ENCODE assay signal across 10 cellular contexts in the genomic region with DNA sequence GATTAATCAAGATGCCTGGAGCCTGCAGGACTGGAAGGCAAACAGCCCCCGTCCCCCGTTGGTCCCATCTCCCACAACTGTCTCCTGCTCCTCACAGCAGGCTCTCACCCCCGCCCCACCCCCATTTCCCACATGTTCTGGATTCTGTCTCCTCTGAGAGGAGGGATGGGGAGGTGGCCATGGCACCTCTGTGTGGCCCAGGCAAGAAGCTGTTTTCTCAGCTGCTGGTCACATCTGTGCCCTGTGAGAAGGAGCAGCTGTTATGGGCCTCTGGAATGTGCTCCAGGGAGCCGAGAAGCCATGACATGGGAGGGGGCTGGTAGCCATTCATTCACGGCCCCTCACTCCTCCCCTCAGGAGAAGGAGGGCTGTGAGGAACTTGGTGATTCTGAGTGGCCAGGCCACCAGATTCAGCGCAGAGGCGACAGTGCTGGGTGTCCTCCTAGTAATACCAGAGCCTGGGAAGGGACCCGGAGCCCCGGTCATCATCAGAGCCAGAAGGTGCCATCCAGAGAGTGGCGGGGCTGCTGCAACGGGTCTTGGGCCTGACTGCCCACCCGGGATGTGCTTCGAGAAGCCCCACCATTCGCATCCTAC. TPM values are rescaled to one million over a fixed set of nuclear protein-coding genes. Genes with fewer than 3 reads are reported as not detected.
DNase-seq lines count a peak whose midpoint lies in the region; ATAC-seq, FAIRE-seq and TF ChIP-seq lines count a peak whose summit lies in the region.
"Had no signal": no experiment of that assay in that cellular context is flagged by ENCODE, and none has a peak within 500 bp of the region (broad histone marks: within the 10 kb centered on the region; RNA-seq: fewer than 3 reads in every experiment).

No MANE protein-coding gene starts in this region.

- intact Hi-C loops in HepG2 (cut with micrococcal nuclease; ENCODE audit: unreplicated experiment) = loop anchor here (2.0 kb wide), 1 partner anchor 49 kb away; no protein-coding TSS in a partner anchor
- intact Hi-C loops in activated T-helper 2 cell treated with anti-CD3 and anti-CD28 coated beads, Interferon-gamma antibody, Interleukin-2, Interleukin-4, amounts not matched to agents 10 μg/mL and 5 μg/mL and 100 μg/mL, durations not matched to agents 14 hours and 24 hours and 36 hours (cut with micrococcal nuclease) = no loop called here

- no peaks in the 10 kb centered on the region for H4K20me1 ChIP-seq in HepG2 (ENCODE audit: insufficient read depth, low read length)

- 40% methylated on average over 6 of the region's 14 CpGs for WGBS in HepG2 (ENCODE audit: low lambda C conversion rate)
- WGBS in suprapubic skin = 48% methylated on average over 5 of the region's 14 CpGs

- BruUV-seq in HepG2 (replicated peaks; lab: Mats Ljungman, UMichigan) = no TSS peak

- peak; percentile 15 for ATAC-seq in HepG2
- no peak for ATAC-seq in GM18519 (IDR thresholded peaks at IDR 0.05; ENCODE audit: low FRiP score, unreplicated experiment)

- peaks cover 79% of the 10 kb centered on the region for H3K27me3 Mint-ChIP-seq in activated T-helper 2 cell treated with anti-CD3 and anti-CD28 coated beads, Interferon-gamma antibody, Interleukin-2, Interleukin-4, amounts not matched to agents 10 μg/mL and 5 μg/mL and 100 μg/mL, durations not matched to agents 14 hours and 24 hours and 36 hours (ENCODE audit: low read depth)

- no peak for TF ChIP-seq POLR2A in HepG2 (IDR thresholded peaks at IDR 0.05; ENCODE audit: insufficient read depth in 1 of 2, low read depth in 2 of 2, low read length in 2 of 2)
- TF ChIP-seq POLR2A in suprapubic skin (IDR thresholded peaks at IDR 0.05) = no peak

- H3K9me3 Mint-ChIP-seq in activated T-helper 2 cell treated with anti-CD3 and anti-CD28 coated beads, Interferon-gamma antibody, Interleukin-2, Interleukin-4, amounts not matched to agents 10 μg/mL and 5 μg/mL and 100 μg/mL, durations not matched to agents 14 hours and 24 hours and 36 hours = no peaks in the 10 kb centered on the region

- DNase-seq in NCI-H1694 treated with DMSO at 0.1 percent for 48 hours (lab: John Stamatoyannopoulos, UW) (peak; percentile 56), HepG2 (ENCODE audit: low spot score) (no peak), suprapubic skin (ENCODE audit: low spot score in 2 of 2) (no peak), midbrain (lab: John Stamatoyannopoulos, UW) (no peak), SW480 (ENCODE audit: low spot score) (no peak)
- no peak for DNase-seq in activated T-helper 2 cell treated with anti-CD3 and anti-CD28 coated beads, Interferon-gamma antibody, Interleukin-2, Interleukin-4, amounts not matched to agents 10 μg/mL and 5 μg/mL and 100 μg/mL, durations not matched to agents 14 hours and 24 hours and 36 hours (ENCODE audit: low spot score)
- DNase-seq: activated naive CD4-positive, alpha-beta T cell treated with anti-CD3 and anti-CD28 coated beads, Interleukin-2, amount 50 U/mL, for 16 hours; SW 1271 had no signal

- H3K36me3 Mint-ChIP-seq in activated T-helper 2 cell treated with anti-CD3 and anti-CD28 coated beads, Interferon-gamma antibody, Interleukin-2, Interleukin-4, amounts not matched to agents 10 μg/mL and 5 μg/mL and 100 μg/mL, durations not matched to agents 14 hours and 24 hours and 36 hours (ENCODE audit: low read depth) = no peaks in the 10 kb centered on the region

- H3K36me3 ChIP-seq in HepG2 (replicated peaks in 1 of 2; ENCODE audit: control insufficient read depth in 1 of 2, insufficient read depth in 2 of 2, low read length in 2 of 2) = no peaks in the 10 kb centered on the region
- H3K36me3 ChIP-seq in suprapubic skin = no peaks in the 10 kb centered on the region

- H3K9ac ChIP-seq in HepG2 (ENCODE audit: insufficient read depth, low read depth, low read length) = peak overlapping the region; percentile 41; the same call in 1 of the 2 replicates

- no peak for FAIRE-seq in HepG2 (lab: Jason Lieb, UNC)

- peaks cover 2 to 20% of the 10 kb centered on the region in 2 experiments for H3K27me3 ChIP-seq in HepG2 (ENCODE audit: control insufficient read depth in 1 of 2, insufficient read depth in 2 of 2, low read length in 2 of 2)
- peaks cover 31% of the 10 kb centered on the region for H3K27me3 ChIP-seq in suprapubic skin

- peaks cover 49% of the 10 kb centered on the region for H3K4me1 ChIP-seq in HepG2 (ENCODE audit: insufficient read depth, low read length)
- H3K4me1 ChIP-seq in suprapubic skin = peaks cover 21% of the 10 kb centered on the region

- peak overlapping the region; percentile 54 for H3K27ac ChIP-seq in cingulate gyrus (ENCODE audit: low read depth, low read length)
- H3K27ac ChIP-seq in HepG2 (ENCODE audit: extremely low read length, insufficient read depth, low read length) = no peak overlapping the region
- H3K27ac ChIP-seq in suprapubic skin = peak overlapping the region; percentile 64

- H3K4me3 ChIP-seq in HepG2 (replicated peaks in 1 of 3; ENCODE audit: insufficient read depth in 1 of 3, low read depth in 2 of 3, low read length in 3 of 3) (peak overlapping the region; percentile 34 to 63 (median 58); a peak in 5 of 6 replicates), suprapubic skin (peak overlapping the region; percentile 51)

- no peak for TF ChIP-seq RAD21 in HepG2 (CRISPR knock-in tag; IDR thresholded peaks at IDR 0.05)

- no peak overlapping the region for H2AFZ ChIP-seq in HepG2 (ENCODE audit: low read length)

- CTCF ChIA-PET in HepG2 (lab: Yijun Ruan, JAX; ENCODE audit: low intra/inter-chr PET ratio, low total read pairs) = interaction anchor here (5.1 kb wide), 1 partner anchor 18 kb away, joined by 166 read pairs; no protein-coding TSS in a partner anchor

- TF ChIP-seq CTCF in HepG2 (CRISPR knock-in tag; IDR thresholded peaks at IDR 0.05) = no peak
- no peak for TF ChIP-seq CTCF in suprapubic skin (IDR thresholded peaks at IDR 0.05)

- no peaks in the 10 kb centered on the region for H3K9me3 ChIP-seq in HepG2 (ENCODE audit: low read length)
- no peaks in the 10 kb centered on the region for H3K9me3 ChIP-seq in suprapubic skin

- peaks cover 8% of the 10 kb centered on the region for H3K4me1 Mint-ChIP-seq in activated T-helper 2 cell treated with anti-CD3 and anti-CD28 coated beads, Interferon-gamma antibody, Interleukin-2, Interleukin-4, amounts not matched to agents 10 μg/mL and 5 μg/mL and 100 μg/mL, durations not matched to agents 14 hours and 24 hours and 36 hours (ENCODE audit: low read depth)

- no peak overlapping the region for H3K27ac Mint-ChIP-seq in activated T-helper 2 cell treated with anti-CD3 and anti-CD28 coated beads, Interferon-gamma antibody, Interleukin-2, Interleukin-4, amounts not matched to agents 10 μg/mL and 5 μg/mL and 100 μg/mL, durations not matched to agents 14 hours and 24 hours and 36 hours

- H3K4me3 Mint-ChIP-seq in activated T-helper 2 cell treated with anti-CD3 and anti-CD28 coated beads, Interferon-gamma antibody, Interleukin-2, Interleukin-4, amounts not matched to agents 10 μg/mL and 5 μg/mL and 100 μg/mL, durations not matched to agents 14 hours and 24 hours and 36 hours (ENCODE audit: low read depth) = no peak overlapping the region

- no peak for TF ChIP-seq EP300 in HepG2 (IDR thresholded peaks at IDR 0.05; ENCODE audit: low read depth in 2 of 2, low read length in 2 of 2)
- TF ChIP-seq EP300 in HepG2 (CRISPR knock-in tag; IDR thresholded peaks at IDR 0.05; ENCODE audit: borderline replicate concordance) = no peak
- no peak for TF ChIP-seq EP300 in suprapubic skin (IDR thresholded peaks at IDR 0.05)

- POLR2A ChIA-PET in HepG2 (lab: Yijun Ruan, JAX) = interaction anchor here (0.6 to 9.1 kb wide), 4 partner anchors 13 to 305 kb away, joined by 4 to 189 read pairs (median 6); partner anchors contain the start of gene MRPL24

- peaks cover 2% of the 10 kb centered on the region for H3K79me2 ChIP-seq in HepG2 (ENCODE audit: insufficient read depth, low read length)

- in situ Hi-C loops in HepG2 (cut with HindIII; ENCODE audit: extremely low pct_ligation_motif_present, low pct_unique_long_range_greater_than_20kb) = no loop called here

- peak overlapping the region; percentile 81 for H3K4me2 ChIP-seq in HepG2 (ENCODE audit: low read depth, low read length)

RNA-seq across cellular contexts. Expression of gene NES, which starts 1.4 kb away (rescaled TPM):
- 12.7 and 16.6 TPM in 2 replicates for total RNA-seq in HepG2 (2016; rRNA removed; fragmentation: Illumina TruSeq; extraction: Trizol)
- total RNA-seq in HepG2 (2016; cell fraction: cytosol; rRNA removed; fragmentation: Illumina TruSeq; extraction: Trizol; ENCODE audit: low read depth) = 0.30 and 0.53 TPM in 2 replicates
- total RNA-seq in HepG2 (2016; cell fraction: insoluble cytoplasmic fraction; rRNA removed; fragmentation: Illumina TruSeq; extraction: Trizol) = 9.1 and 18.2 TPM in 2 replicates
- total RNA-seq in HepG2 (2016; cell fraction: membrane; rRNA removed; fragmentation: Illumina TruSeq; extraction: Trizol) = 1.4 and 1.5 TPM in 2 replicates
- total RNA-seq in HepG2 (2016; cell fraction: nucleus; rRNA removed; fragmentation: Illumina TruSeq; extraction: Trizol) = 11.7 and 13.1 TPM in 2 replicates
- 1.7 and 2.5 TPM in 2 replicates for polyA plus RNA-seq in HepG2 (2011; rRNA removed)
- 1.1 and 1.2 TPM in 2 replicates for polyA plus RNA-seq in HepG2 (2011; cell fraction: cytosol; rRNA removed)
- polyA plus RNA-seq in HepG2 (2011; cell fraction: nucleus; rRNA removed) = 9.3 and 9.7 TPM in 2 replicates
- polyA plus RNA-seq in HepG2 (2012) = 3.5 and 3.6 TPM in 2 replicates
- polyA plus RNA-seq in HepG2 (2016; cell fraction: cytosol; fragmentation: Illumina TruSeq; extraction: Trizol; ENCODE audit: low read depth) = 0.32 and 0.38 TPM in 2 replicates
- polyA plus RNA-seq in HepG2 (2016; cell fraction: insoluble cytoplasmic fraction; fragmentation: Illumina TruSeq; extraction: Trizol; ENCODE audit: low read depth) = 8.6 and 10.8 TPM in 2 replicates
- 0.46 and 0.93 TPM in 2 replicates for polyA plus RNA-seq in HepG2 (2016; cell fraction: membrane; fragmentation: Illumina TruSeq; extraction: Trizol; ENCODE audit: low read depth)
- 27.3 and 27.7 TPM in 2 replicates for polyA plus RNA-seq in HepG2 (2016; cell fraction: nucleus; fragmentation: Illumina TruSeq; extraction: Trizol; ENCODE audit: insufficient read depth, low read depth)
- polyA minus RNA-seq in HepG2 (2011; rRNA and poly(A)+ RNA removed; ENCODE audit: low replicate concordance) = 0.91 and 2.7 TPM in 2 replicates
- polyA minus RNA-seq in HepG2 (2011; cell fraction: cytosol; rRNA and poly(A)+ RNA removed) = 2.4 and 2.5 TPM in 2 replicates
- polyA minus RNA-seq in HepG2 (2011; cell fraction: nucleus; rRNA and poly(A)+ RNA removed) = 1.5 and 1.7 TPM in 2 replicates
- total RNA-seq in suprapubic skin = 1 to 10 TPM; 1.9 to 7.4 (median 4.8) TPM
- total RNA-seq in activated T-helper 2 cell treated with anti-CD3 and anti-CD28 coated beads, Interferon-gamma antibody, Interleukin-2, Interleukin-4, amounts not matched to agents 10 μg/mL and 5 μg/mL and 100 μg/mL, durations not matched to agents 14 hours and 24 hours and 36 hours = not detected in 2 replicates

RNA-seq across cellular contexts. Expression of gene CRABP2, which starts 29.6 kb away (rescaled TPM):
- total RNA-seq in HepG2 (2016; rRNA removed; fragmentation: Illumina TruSeq; extraction: Trizol) = 0.21 and 0.60 TPM in 2 replicates
- not detected in 2 replicates for total RNA-seq in HepG2 (2016; cell fraction: cytosol; rRNA removed; fragmentation: Illumina TruSeq; extraction: Trizol; ENCODE audit: low read depth)
- 0.28 TPM in 1 of 2 replicates, not detected in the other for total RNA-seq in HepG2 (2016; cell fraction: insoluble cytoplasmic fraction; rRNA removed; fragmentation: Illumina TruSeq; extraction: Trizol)
- not detected in 2 replicates for total RNA-seq in HepG2 (2016; cell fraction: membrane; rRNA removed; fragmentation: Illumina TruSeq; extraction: Trizol)
- total RNA-seq in HepG2 (2016; cell fraction: nucleus; rRNA removed; fragmentation: Illumina TruSeq; extraction: Trizol) = not detected in 2 replicates
- 0.37 and 0.40 TPM in 2 replicates for polyA plus RNA-seq in HepG2 (2011; rRNA removed)
- 0.14 and 0.16 TPM in 2 replicates for polyA plus RNA-seq in HepG2 (2011; cell fraction: cytosol; rRNA removed)
- 0.50 and 0.85 TPM in 2 replicates for polyA plus RNA-seq in HepG2 (2011; cell fraction: nucleus; rRNA removed)
- polyA plus RNA-seq in HepG2 (2012) = 1.3 TPM in 1 of 2 replicates, not detected in the other
- 0.24 TPM in 1 of 2 replicates, not detected in the other for polyA plus RNA-seq in HepG2 (2016; cell fraction: cytosol; fragmentation: Illumina TruSeq; extraction: Trizol; ENCODE audit: low read depth)
- polyA plus RNA-seq in HepG2 (2016; cell fraction: insoluble cytoplasmic fraction; fragmentation: Illumina TruSeq; extraction: Trizol; ENCODE audit: low read depth) = 0.57 and 0.99 TPM in 2 replicates
- polyA plus RNA-seq in HepG2 (2016; cell fraction: membrane; fragmentation: Illumina TruSeq; extraction: Trizol; ENCODE audit: low read depth) = not detected in 2 replicates
- 0.51 and 1.8 TPM in 2 replicates for polyA plus RNA-seq in HepG2 (2016; cell fraction: nucleus; fragmentation: Illumina TruSeq; extraction: Trizol; ENCODE audit: insufficient read depth, low read depth)
- polyA minus RNA-seq in HepG2 (2011; rRNA and poly(A)+ RNA removed; ENCODE audit: low replicate concordance) = 1.2 TPM in 1 of 2 replicates, not detected in the other
- not detected in 2 replicates for polyA minus RNA-seq in HepG2 (2011; cell fraction: cytosol; rRNA and poly(A)+ RNA removed)
- polyA minus RNA-seq in HepG2 (2011; cell fraction: nucleus; rRNA and poly(A)+ RNA removed) = not detected in 2 replicates
- total RNA-seq in suprapubic skin = 10 to 100 TPM; 38.4 to 98.0 (median 68.2) TPM
- total RNA-seq in activated T-helper 2 cell treated with anti-CD3 and anti-CD28 coated beads, Interferon-gamma antibody, Interleukin-2, Interleukin-4, amounts not matched to agents 10 μg/mL and 5 μg/mL and 100 μg/mL, durations not matched to agents 14 hours and 24 hours and 36 hours = 1.0 and 1.1 TPM in 2 replicates

RNA-seq across cellular contexts. Expression of gene BCAN, which starts 33.9 kb away (rescaled TPM):
- total RNA-seq in HepG2 (2016; rRNA removed; fragmentation: Illumina TruSeq; extraction: Trizol) (not detected in 2 replicates), suprapubic skin (10 to 100 TPM; 17.8 to 41.2 (median 29.4) TPM)
- total RNA-seq in HepG2 (2016; cell fraction: cytosol; rRNA removed; fragmentation: Illumina TruSeq; extraction: Trizol; ENCODE audit: low read depth) = not detected in 2 replicates
- not detected in 2 replicates for total RNA-seq in HepG2 (2016; cell fraction: insoluble cytoplasmic fraction; rRNA removed; fragmentation: Illumina TruSeq; extraction: Trizol)
- total RNA-seq in HepG2 (2016; cell fraction: membrane; rRNA removed; fragmentation: Illumina TruSeq; extraction: Trizol) = not detected in 2 replicates
- total RNA-seq in HepG2 (2016; cell fraction: nucleus; rRNA removed; fragmentation: Illumina TruSeq; extraction: Trizol) = not detected in 2 replicates
- not detected in 2 replicates for polyA plus RNA-seq in HepG2 (2011; rRNA removed)
- polyA plus RNA-seq in HepG2 (2011; cell fraction: cytosol; rRNA removed) = not detected in 2 replicates
- 0.24 TPM in 1 of 2 replicates, not detected in the other for polyA plus RNA-seq in HepG2 (2011; cell fraction: nucleus; rRNA removed)
- 0.21 TPM in 2 replicates for polyA plus RNA-seq in HepG2 (2012)
- polyA plus RNA-seq in HepG2 (2016; cell fraction: cytosol; fragmentation: Illumina TruSeq; extraction: Trizol; ENCODE audit: low read depth) = not detected in 2 replicates
- polyA plus RNA-seq in HepG2 (2016; cell fraction: insoluble cytoplasmic fraction; fragmentation: Illumina TruSeq; extraction: Trizol; ENCODE audit: low read depth) = not detected in 2 replicates
- not detected in 2 replicates for polyA plus RNA-seq in HepG2 (2016; cell fraction: membrane; fragmentation: Illumina TruSeq; extraction: Trizol; ENCODE audit: low read depth)
- not detected in 2 replicates for polyA plus RNA-seq in HepG2 (2016; cell fraction: nucleus; fragmentation: Illumina TruSeq; extraction: Trizol; ENCODE audit: insufficient read depth, low read depth)
- polyA minus RNA-seq in HepG2 (2011; rRNA and poly(A)+ RNA removed; ENCODE audit: low replicate concordance) = not detected in 2 replicates
- polyA minus RNA-seq in HepG2 (2011; cell fraction: cytosol; rRNA and poly(A)+ RNA removed) = not detected in 2 replicates
- polyA minus RNA-seq in HepG2 (2011; cell fraction: nucleus; rRNA and poly(A)+ RNA removed) = not detected in 2 replicates
- not detected in 2 replicates for total RNA-seq in activated T-helper 2 cell treated with anti-CD3 and anti-CD28 coated beads, Interferon-gamma antibody, Interleukin-2, Interleukin-4, amounts not matched to agents 10 μg/mL and 5 μg/mL and 100 μg/mL, durations not matched to agents 14 hours and 24 hours and 36 hours

RNA-seq across cellular contexts. Expression of gene METTL25B, which starts 52.5 kb away (rescaled TPM):
- total RNA-seq in HepG2 (2016; rRNA removed; fragmentation: Illumina TruSeq; extraction: Trizol) (8.1 and 11.9 TPM in 2 replicates), suprapubic skin (10 to 100 TPM; 20.7 to 40.3 (median 34.2) TPM)
- 4.8 and 7.1 TPM in 2 replicates for total RNA-seq in HepG2 (2016; cell fraction: cytosol; rRNA removed; fragmentation: Illumina TruSeq; extraction: Trizol; ENCODE audit: low read depth)
- 8.7 and 14.6 TPM in 2 replicates for total RNA-seq in HepG2 (2016; cell fraction: insoluble cytoplasmic fraction; rRNA removed; fragmentation: Illumina TruSeq; extraction: Trizol)
- total RNA-seq in HepG2 (2016; cell fraction: membrane; rRNA removed; fragmentation: Illumina TruSeq; extraction: Trizol) = 7.4 and 7.9 TPM in 2 replicates
- 8.7 and 16.4 TPM in 2 replicates for total RNA-seq in HepG2 (2016; cell fraction: nucleus; rRNA removed; fragmentation: Illumina TruSeq; extraction: Trizol)
- polyA plus RNA-seq in HepG2 (2011; rRNA removed) = 24.0 and 26.3 TPM in 2 replicates
- 15.1 and 18.0 TPM in 2 replicates for polyA plus RNA-seq in HepG2 (2011; cell fraction: cytosol; rRNA removed)
- polyA plus RNA-seq in HepG2 (2011; cell fraction: nucleus; rRNA removed) = 45.6 and 53.5 TPM in 2 replicates
- polyA plus RNA-seq in HepG2 (2012) = 18.4 and 20.2 TPM in 2 replicates
- polyA plus RNA-seq in HepG2 (2016; cell fraction: cytosol; fragmentation: Illumina TruSeq; extraction: Trizol; ENCODE audit: low read depth) = 4.1 and 5.6 TPM in 2 replicates
- 7.1 and 9.1 TPM in 2 replicates for polyA plus RNA-seq in HepG2 (2016; cell fraction: insoluble cytoplasmic fraction; fragmentation: Illumina TruSeq; extraction: Trizol; ENCODE audit: low read depth)
- polyA plus RNA-seq in HepG2 (2016; cell fraction: membrane; fragmentation: Illumina TruSeq; extraction: Trizol; ENCODE audit: low read depth) = 6.4 and 8.1 TPM in 2 replicates
- 35.7 and 36.8 TPM in 2 replicates for polyA plus RNA-seq in HepG2 (2016; cell fraction: nucleus; fragmentation: Illumina TruSeq; extraction: Trizol; ENCODE audit: insufficient read depth, low read depth)
- 28.4 and 53.9 TPM in 2 replicates for polyA minus RNA-seq in HepG2 (2011; rRNA and poly(A)+ RNA removed; ENCODE audit: low replicate concordance)
- polyA minus RNA-seq in HepG2 (2011; cell fraction: cytosol; rRNA and poly(A)+ RNA removed) = 9.3 and 11.1 TPM in 2 replicates
- 16.1 and 19.6 TPM in 2 replicates for polyA minus RNA-seq in HepG2 (2011; cell fraction: nucleus; rRNA and poly(A)+ RNA removed)
- 37.3 and 45.2 TPM in 2 replicates for total RNA-seq in activated T-helper 2 cell treated with anti-CD3 and anti-CD28 coated beads, Interferon-gamma antibody, Interleukin-2, Interleukin-4, amounts not matched to agents 10 μg/mL and 5 μg/mL and 100 μg/mL, durations not matched to agents 14 hours and 24 hours and 36 hours

RNA-seq across cellular contexts. Expression of gene ISG20L2, which starts 52.8 kb away (rescaled TPM):
- total RNA-seq in HepG2 (2016; rRNA removed; fragmentation: Illumina TruSeq; extraction: Trizol) (17.8 and 19.8 TPM in 2 replicates), suprapubic skin (10 to 100 TPM; 33.8 to 59.6 (median 38.9) TPM)
- total RNA-seq in HepG2 (2016; cell fraction: cytosol; rRNA removed; fragmentation: Illumina TruSeq; extraction: Trizol; ENCODE audit: low read depth) = 4.3 and 4.7 TPM in 2 replicates
- 17.0 and 17.7 TPM in 2 replicates for total RNA-seq in HepG2 (2016; cell fraction: insoluble cytoplasmic fraction; rRNA removed; fragmentation: Illumina TruSeq; extraction: Trizol)
- 13.2 and 14.0 TPM in 2 replicates for total RNA-seq in HepG2 (2016; cell fraction: membrane; rRNA removed; fragmentation: Illumina TruSeq; extraction: Trizol)
- total RNA-seq in HepG2 (2016; cell fraction: nucleus; rRNA removed; fragmentation: Illumina TruSeq; extraction: Trizol) = 9.6 and 14.9 TPM in 2 replicates
- 21.3 and 22.8 TPM in 2 replicates for polyA plus RNA-seq in HepG2 (2011; rRNA removed)
- 14.8 and 16.6 TPM in 2 replicates for polyA plus RNA-seq in HepG2 (2011; cell fraction: cytosol; rRNA removed)
- 7.5 and 8.0 TPM in 2 replicates for polyA plus RNA-seq in HepG2 (2011; cell fraction: nucleus; rRNA removed)
- 13.2 and 14.7 TPM in 2 replicates for polyA plus RNA-seq in HepG2 (2012)
- 4.2 and 5.1 TPM in 2 replicates for polyA plus RNA-seq in HepG2 (2016; cell fraction: cytosol; fragmentation: Illumina TruSeq; extraction: Trizol; ENCODE audit: low read depth)
- 31.5 and 36.7 TPM in 2 replicates for polyA plus RNA-seq in HepG2 (2016; cell fraction: insoluble cytoplasmic fraction; fragmentation: Illumina TruSeq; extraction: Trizol; ENCODE audit: low read depth)
- polyA plus RNA-seq in HepG2 (2016; cell fraction: membrane; fragmentation: Illumina TruSeq; extraction: Trizol; ENCODE audit: low read depth) = 12.8 and 15.4 TPM in 2 replicates
- polyA plus RNA-seq in HepG2 (2016; cell fraction: nucleus; fragmentation: Illumina TruSeq; extraction: Trizol; ENCODE audit: insufficient read depth, low read depth) = 21.4 and 24.7 TPM in 2 replicates
- polyA minus RNA-seq in HepG2 (2011; rRNA and poly(A)+ RNA removed; ENCODE audit: low replicate concordance) = 27.7 and 116 TPM in 2 replicates
- polyA minus RNA-seq in HepG2 (2011; cell fraction: cytosol; rRNA and poly(A)+ RNA removed) = 9.0 and 13.8 TPM in 2 replicates
- 11.8 and 21.6 TPM in 2 replicates for polyA minus RNA-seq in HepG2 (2011; cell fraction: nucleus; rRNA and poly(A)+ RNA removed)
- total RNA-seq in activated T-helper 2 cell treated with anti-CD3 and anti-CD28 coated beads, Interferon-gamma antibody, Interleukin-2, Interleukin-4, amounts not matched to agents 10 μg/mL and 5 μg/mL and 100 μg/mL, durations not matched to agents 14 hours and 24 hours and 36 hours = 52.2 and 57.4 TPM in 2 replicates

Comparison
In these comparisons a context has a peak if more than half of its experiments do, and no peak if none do; other contexts are left out.
1. RNA of gene CRABP2, which starts 29.6 kb away (total RNA-seq): 38.4 to 98.0 TPM in suprapubic skin; 1.0 to 1.1 TPM in activated T-helper 2 cell treated with anti-CD3 and anti-CD28 coated beads, Interferon-gamma antibody, Interleukin-2, Interleukin-4, amounts not matched to agents 10 μg/mL and 5 μg/mL and 100 μg/mL, durations not matched to agents 14 hours and 24 hours and 36 hours and 0.21 to 0.60 TPM in HepG2; every median in the first group is over 10 times any median in the second.
2. RNA of gene BCAN, which starts 33.9 kb away (total RNA-seq): 17.8 to 41.2 TPM in suprapubic skin; not detected in activated T-helper 2 cell treated with anti-CD3 and anti-CD28 coated beads, Interferon-gamma antibody, Interleukin-2, Interleukin-4, amounts not matched to agents 10 μg/mL and 5 μg/mL and 100 μg/mL, durations not matched to agents 14 hours and 24 hours and 36 hours and not detected in HepG2; every median in the first group is over 10 times any median in the second.